In genomic region chr11:8794677-8795103, GRCh38 we compare ENCODE assay signal across 1 cellular context.
A peak's percentile ranks its signal among the peaks of the same experiment; 100 is the strongest.
TF ChIP-seq lines count a peak whose summit lies in the region.

No MANE protein-coding gene starts in this region.

TF ChIP-seq in HepG2, 621 proteins besides CTCF, POLR2A, EP300 and RAD21 (continued from another document and continues in another):
- TF ChIP-seq ATF4 (CRISPR knock-in tag; IDR thresholded peaks at IDR 0.05), result 0 out of 4 replicates have a peak, but pooled peaks of 1 of the 2 experiments have one; percentile 21
- TF ChIP-seq ZNF614 (CRISPR knock-in tag; IDR thresholded peaks at IDR 0.05; ENCODE audit: borderline replicate concordance), result peak; percentile 26; the same call in 1 of the 2 replicates
- peak; percentile 53; the same call in 1 of the 2 replicates for TF ChIP-seq ZSCAN25 (CRISPR knock-in tag; IDR thresholded peaks at IDR 0.05)
- TF ChIP-seq ZNF501 (CRISPR knock-in tag; IDR thresholded peaks at IDR 0.05), result peak; percentile 59
- TF ChIP-seq ASH2L (IDR thresholded peaks at IDR 0.05; ENCODE audit: insufficient read length, low read depth, low read length), result peak; percentile 70
- 0 out of 2 replicates have a peak, but pooled peaks have one; percentile 73 for TF ChIP-seq ZNF44 (CRISPR knock-in tag; IDR thresholded peaks at IDR 0.05)
- peak; percentile 60; the same call in 1 of the 2 replicates for TF ChIP-seq HNF1B (CRISPR knock-in tag; IDR thresholded peaks at IDR 0.05)
- TF ChIP-seq MAFK (conservative IDR thresholded peaks at IDR 0.05 in 1 of 2, IDR thresholded peaks at IDR 0.05 in 1 of 2; ENCODE audit: low read length in 2 of 2), result peak; percentile 4 to 22; a peak in 1 of 4 replicates
- TF ChIP-seq BCLAF1 (IDR thresholded peaks at IDR 0.05), result no peak
- TF ChIP-seq ZFX (CRISPR knock-in tag; IDR thresholded peaks at IDR 0.05; ENCODE audit: low read depth), result peak; percentile 76
- TF ChIP-seq CREB1 (IDR thresholded peaks at IDR 0.05), result no peak
- no peak for TF ChIP-seq CREB1 (CRISPR knock-in tag; IDR thresholded peaks at IDR 0.05)
- no peak for TF ChIP-seq EED (CRISPR knock-in tag; IDR thresholded peaks at IDR 0.05)
- peak; percentile 46; the same call in 1 of the 2 replicates for TF ChIP-seq ZBTB25 (CRISPR knock-in tag; IDR thresholded peaks at IDR 0.05)
- peak; percentile 38; the same call in 1 of the 2 replicates for TF ChIP-seq UBTF (CRISPR knock-in tag; IDR thresholded peaks at IDR 0.05)
- peak; percentile 94 for TF ChIP-seq XRCC5 (optimal IDR thresholded peaks at IDR 0.05; ENCODE audit: low read length)
- peak; percentile 75 for TF ChIP-seq STAG1 (CRISPR knock-in tag; IDR thresholded peaks at IDR 0.05)
- TF ChIP-seq TFE3 (CRISPR knock-in tag; IDR thresholded peaks at IDR 0.05), result peak; percentile 30; the same call in 1 of the 2 replicates
- TF ChIP-seq BORCS8-MEF2B (CRISPR knock-in tag; IDR thresholded peaks at IDR 0.05), result 0 out of 2 replicates have a peak, but pooled peaks have one; percentile 34
- peak; percentile 73 for TF ChIP-seq MYPOP (CRISPR knock-in tag; IDR thresholded peaks at IDR 0.05)
- TF ChIP-seq KAT8 (CRISPR knock-in tag; IDR thresholded peaks at IDR 0.05), result peak; percentile 79; the same call in 1 of the 2 replicates
- peak; percentile 79; the same call in 1 of the 2 replicates for TF ChIP-seq ZNF331 (CRISPR knock-in tag; IDR thresholded peaks at IDR 0.05)
- no peak for TF ChIP-seq USF2 (IDR thresholded peaks at IDR 0.05; ENCODE audit: low read depth, low read length)
- TF ChIP-seq USF2 (CRISPR knock-in tag; IDR thresholded peaks at IDR 0.05; ENCODE audit: borderline replicate concordance), result no peak
- TF ChIP-seq ZNF292 (CRISPR knock-in tag; IDR thresholded peaks at IDR 0.05; ENCODE audit: borderline replicate concordance, low read depth), result peak; percentile 75; the same call in 1 of the 2 replicates
- no peak for TF ChIP-seq ZBTB49 (CRISPR knock-in tag; IDR thresholded peaks at IDR 0.05; ENCODE audit: borderline replicate concordance)
- TF ChIP-seq KDM6A (CRISPR knock-in tag; IDR thresholded peaks at IDR 0.05; ENCODE audit: low read depth), result peak; percentile 81
- no peak for TF ChIP-seq ZHX2 (IDR thresholded peaks at IDR 0.05; ENCODE audit: low read depth)
- no peak for TF ChIP-seq ZHX2 (CRISPR knock-in tag; IDR thresholded peaks at IDR 0.05; ENCODE audit: borderline replicate concordance)
